18 cellular contexts compared by ENCODE assay signal in the genomic region with DNA sequence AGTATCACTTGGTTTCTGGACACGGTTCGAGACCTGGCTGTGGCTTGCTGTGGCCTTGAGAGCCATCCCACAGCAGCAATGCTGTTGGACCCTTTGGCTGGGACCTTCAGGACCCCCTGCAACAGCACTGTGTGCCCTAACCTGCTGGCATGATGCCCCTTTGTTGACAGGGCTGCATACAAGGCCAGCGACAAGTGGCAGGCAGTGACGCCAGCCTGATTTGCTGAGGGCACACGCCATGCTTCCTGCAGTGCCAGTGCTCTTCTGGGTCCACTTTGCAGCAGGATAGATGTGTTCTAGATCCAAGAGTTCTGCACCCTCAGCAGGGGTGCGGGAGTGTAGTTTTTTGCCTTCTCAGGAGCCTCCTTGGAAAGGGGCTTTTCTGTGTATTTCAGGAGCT. TPM values are rescaled to one million over a fixed set of nuclear protein-coding genes. Genes with fewer than 3 reads are reported as not detected.
DNase-seq lines count a peak whose midpoint lies in the region; TF ChIP-seq lines count a peak whose summit lies in the region.
"Had no signal": no experiment of that assay in that cellular context is flagged by ENCODE, and none has a peak within 500 bp of the region (broad histone marks: within the 10 kb centered on the region; RNA-seq: fewer than 3 reads in every experiment).

No MANE protein-coding gene starts in this region.

- H3K9ac ChIP-seq in liver (ENCODE audit: low read depth in 1 of 2, low read length in 2 of 2) (no peak overlapping the region), colonic mucosa (ENCODE audit: low read depth in 2 of 2, low read length in 2 of 2) (no peak overlapping the region)
- H3K9ac ChIP-seq: neural progenitor cell had no signal

- intact Hi-C loops in dorsolateral prefrontal cortex (cut with DNase I), result loop anchor here in 1 of 2 donors (10.0 kb wide), 1 partner anchor 342 kb away; a partner anchor contains a TSS
- intact Hi-C loops in stomach (cut with DNase I; ENCODE audit: low total_unique reads), result no loop called here
- intact Hi-C loops in Calu3 (cut with micrococcal nuclease; ENCODE audit: unreplicated experiment), result no loop called here
- intact Hi-C loops in colonic mucosa (cut with DNase I), result no loop called here

- H3K9me3 Mint-ChIP-seq in Calu3 (ENCODE audit: low read depth, unreplicated experiment), result peaks cover 2% of the 10 kb centered on the region

- H3K27me3 Mint-ChIP-seq in Calu3 (ENCODE audit: unreplicated experiment), result no peaks in the 10 kb centered on the region
- H3K27me3 Mint-ChIP-seq: activated naive CD8-positive, alpha-beta T cell; B cell; stimulated activated naive CD8-positive, alpha-beta T cell treated with anti-CD3 and anti-CD28 coated beads, Interleukin-15, amount 100 ng/mL, for 72 hours had no signal

- H3K4me3 ChIP-seq in dorsolateral prefrontal cortex (no peak overlapping the region), liver (ENCODE audit: low read depth in 1 of 3, low read length in 3 of 3) (no peak overlapping the region), stomach (no peak overlapping the region), colonic mucosa (no peak overlapping the region)
- H3K4me3 ChIP-seq: neural progenitor cell, skin epidermis had no signal

- CTCF ChIA-PET in Calu3 (lab: Charles Lee), result no interaction called here

- TF ChIP-seq EP300 in stomach (IDR thresholded peaks at IDR 0.05), result no peak

- H3K27ac Mint-ChIP-seq in Calu3 (ENCODE audit: unreplicated experiment), result no peak overlapping the region
- H3K27ac Mint-ChIP-seq: activated naive CD8-positive, alpha-beta T cell; B cell had no signal

- no peak for TF ChIP-seq POLR2A in stomach (IDR thresholded peaks at IDR 0.05)

- H3K27me3 ChIP-seq in dorsolateral prefrontal cortex, result no peaks in the 10 kb centered on the region
- H3K27me3 ChIP-seq in liver (ENCODE audit: control insufficient read depth in 4 of 4, insufficient read depth in 4 of 4, low read length in 3 of 4), result no peaks in the 10 kb centered on the region
- no peaks in the 10 kb centered on the region for H3K27me3 ChIP-seq in stomach
- no peaks in the 10 kb centered on the region for H3K27me3 ChIP-seq in colonic mucosa
- H3K27me3 ChIP-seq: neural progenitor cell had no signal

- peaks cover 11% of the 10 kb centered on the region for H3K4me1 Mint-ChIP-seq in Calu3 (ENCODE audit: low read depth, unreplicated experiment)
- H3K4me1 Mint-ChIP-seq: stimulated activated naive CD8-positive, alpha-beta T cell treated with anti-CD3 and anti-CD28 coated beads, Interleukin-15, amount 100 ng/mL, for 72 hours had no signal

- no peak for TF ChIP-seq RAD21 in liver (IDR thresholded peaks at IDR 0.05)

- no peaks in the 10 kb centered on the region for H3K9me3 ChIP-seq in liver (ENCODE audit: control insufficient read depth in 4 of 4, low read length in 3 of 4)
- peaks cover 0 to 9% (median 2%) of the 10 kb centered on the region in 4 donors for H3K9me3 ChIP-seq in stomach
- no peaks in the 10 kb centered on the region for H3K9me3 ChIP-seq in colonic mucosa

- DNase-seq in NCI-H1694 (lab: John Stamatoyannopoulos, UW) (peak; percentile 74), dorsolateral prefrontal cortex (peak in 1 of 10 donors; percentile 44), stomach (no peak), Calu3 (no peak), NCI-H1048 (lab: John Stamatoyannopoulos, UW) (no peak), colonic mucosa (no peak), NCI-H82 (lab: John Stamatoyannopoulos, UW) (no peak)
- DNase-seq: DND-41; erythroblast; hypothalamus; NCI-H146; OCI-M1; stimulated activated naive CD8-positive, alpha-beta T cell treated with anti-CD3 and anti-CD28 coated beads, Interleukin-15, amount 100 ng/mL, for 72 hours had no signal

- H3K27ac ChIP-seq in dorsolateral prefrontal cortex (peak overlapping the region in 58 of 59 donors; percentile 22 to 99 (median 93)), liver (ENCODE audit: low read depth in 1 of 2, low read length in 2 of 2) (peak overlapping the region; percentile 74 to 87), stomach (peak overlapping the region in 4 of 5 donors; percentile 77 to 89 (median 86)), colonic mucosa (no peak overlapping the region)

- 66% methylated on average over 6 of the region's 6 CpGs for WGBS in liver
- 70 to 88% (median 75%) methylated on average over 6 of the region's 6 CpGs for WGBS in stomach, 5 donors

- TF ChIP-seq CTCF in dorsolateral prefrontal cortex (IDR thresholded peaks at IDR 0.05 in 54 of 56, conservative IDR thresholded peaks at IDR 0.05 in 2 of 56; ENCODE audit: low read depth in 1 of 56, partially characterized antibody in 56 of 56) (no peak), liver (IDR thresholded peaks at IDR 0.05; ENCODE audit: low read depth, low read length, missing input control) (no peak), stomach (IDR thresholded peaks at IDR 0.05) (no peak), Calu3 (IDR thresholded peaks at IDR 0.05; ENCODE audit: unreplicated experiment) (no peak), colonic mucosa (IDR thresholded peaks at IDR 0.05) (no peak)

- no TSS peak for BruUV-seq in Calu3 (replicated peaks; lab: Mats Ljungman, UMichigan)

- no peak overlapping the region for H3K4me3 Mint-ChIP-seq in Calu3 (ENCODE audit: low read depth, unreplicated experiment)
- H3K4me3 Mint-ChIP-seq: activated naive CD8-positive, alpha-beta T cell; B cell; neural progenitor cell; stimulated activated naive CD8-positive, alpha-beta T cell treated with anti-CD3 and anti-CD28 coated beads, Interleukin-15, amount 100 ng/mL, for 72 hours had no signal

- H3K36me3 ChIP-seq in liver (ENCODE audit: control insufficient read depth in 4 of 4, insufficient read depth in 3 of 4, low read depth in 1 of 4, low read length in 3 of 4) (peaks cover 0 to 9% (median 6%) of the 10 kb centered on the region in 4 donors), stomach (peaks cover 5 to 59% (median 56%) of the 10 kb centered on the region in 4 donors), colonic mucosa (no peaks in the 10 kb centered on the region)
- H3K36me3 ChIP-seq: neural progenitor cell had no signal

- H3K4me1 ChIP-seq in liver (ENCODE audit: control insufficient read depth in 4 of 4, insufficient read depth in 4 of 4, low read length in 3 of 4), result peaks cover 23 to 46% (median 37%) of the 10 kb centered on the region in 4 donors
- H3K4me1 ChIP-seq in stomach, result peaks cover 29 to 49% (median 35%) of the 10 kb centered on the region in 4 donors
- H3K4me1 ChIP-seq in colonic mucosa, result no peaks in the 10 kb centered on the region

- H3K36me3 Mint-ChIP-seq in Calu3 (ENCODE audit: insufficient read depth, unreplicated experiment), result peaks cover 10% of the 10 kb centered on the region

TF ChIP-seq in liver, 16 proteins besides CTCF, POLR2A, EP300 and RAD21:
- TF ChIP-seq, protein P1, sequence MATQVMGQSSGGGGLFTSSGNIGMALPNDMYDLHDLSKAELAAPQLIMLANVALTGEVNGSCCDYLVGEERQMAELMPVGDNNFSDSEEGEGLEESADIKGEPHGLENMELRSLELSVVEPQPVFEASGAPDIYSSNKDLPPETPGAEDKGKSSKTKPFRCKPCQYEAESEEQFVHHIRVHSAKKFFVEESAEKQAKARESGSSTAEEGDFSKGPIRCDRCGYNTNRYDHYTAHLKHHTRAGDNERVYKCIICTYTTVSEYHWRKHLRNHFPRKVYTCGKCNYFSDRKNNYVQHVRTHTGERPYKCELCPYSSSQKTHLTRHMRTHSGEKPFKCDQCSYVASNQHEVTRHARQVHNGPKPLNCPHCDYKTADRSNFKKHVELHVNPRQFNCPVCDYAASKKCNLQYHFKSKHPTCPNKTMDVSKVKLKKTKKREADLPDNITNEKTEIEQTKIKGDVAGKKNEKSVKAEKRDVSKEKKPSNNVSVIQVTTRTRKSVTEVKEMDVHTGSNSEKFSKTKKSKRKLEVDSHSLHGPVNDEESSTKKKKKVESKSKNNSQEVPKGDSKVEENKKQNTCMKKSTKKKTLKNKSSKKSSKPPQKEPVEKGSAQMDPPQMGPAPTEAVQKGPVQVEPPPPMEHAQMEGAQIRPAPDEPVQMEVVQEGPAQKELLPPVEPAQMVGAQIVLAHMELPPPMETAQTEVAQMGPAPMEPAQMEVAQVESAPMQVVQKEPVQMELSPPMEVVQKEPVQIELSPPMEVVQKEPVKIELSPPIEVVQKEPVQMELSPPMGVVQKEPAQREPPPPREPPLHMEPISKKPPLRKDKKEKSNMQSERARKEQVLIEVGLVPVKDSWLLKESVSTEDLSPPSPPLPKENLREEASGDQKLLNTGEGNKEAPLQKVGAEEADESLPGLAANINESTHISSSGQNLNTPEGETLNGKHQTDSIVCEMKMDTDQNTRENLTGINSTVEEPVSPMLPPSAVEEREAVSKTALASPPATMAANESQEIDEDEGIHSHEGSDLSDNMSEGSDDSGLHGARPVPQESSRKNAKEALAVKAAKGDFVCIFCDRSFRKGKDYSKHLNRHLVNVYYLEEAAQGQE (IDR thresholded peaks at IDR 0.05), result no peak
- no peak for TF ChIP-seq JUND (IDR thresholded peaks at IDR 0.05)

RNA-seq across cellular contexts. Expression of a gene that starts 32.8 kb away (rescaled TPM):
- 10 to 100 TPM; 27.2 to 59.8 (median 44.7) TPM for total RNA-seq in dorsolateral prefrontal cortex
- total RNA-seq in liver, result 10 to 100 TPM; 24.4 to 57.1 TPM
- polyA plus RNA-seq in liver, result 10 to 100 TPM; 52.8 to 60.0 TPM
- 100 to 1,000 TPM in 2 of 5 donors, 10 to 100 TPM in 3; 26.4 to 384 (median 91.7) TPM for total RNA-seq in stomach
- polyA plus RNA-seq in stomach, result 10 to 100 TPM; 51.6 to 66.4 (median 61.9) TPM
- total RNA-seq in Calu3 (2022), result 21.9 and 24.6 TPM in 2 replicates
- 10 to 100 TPM; 56.3 to 58.1 TPM for total RNA-seq in colonic mucosa
